In the genomic region with DNA sequence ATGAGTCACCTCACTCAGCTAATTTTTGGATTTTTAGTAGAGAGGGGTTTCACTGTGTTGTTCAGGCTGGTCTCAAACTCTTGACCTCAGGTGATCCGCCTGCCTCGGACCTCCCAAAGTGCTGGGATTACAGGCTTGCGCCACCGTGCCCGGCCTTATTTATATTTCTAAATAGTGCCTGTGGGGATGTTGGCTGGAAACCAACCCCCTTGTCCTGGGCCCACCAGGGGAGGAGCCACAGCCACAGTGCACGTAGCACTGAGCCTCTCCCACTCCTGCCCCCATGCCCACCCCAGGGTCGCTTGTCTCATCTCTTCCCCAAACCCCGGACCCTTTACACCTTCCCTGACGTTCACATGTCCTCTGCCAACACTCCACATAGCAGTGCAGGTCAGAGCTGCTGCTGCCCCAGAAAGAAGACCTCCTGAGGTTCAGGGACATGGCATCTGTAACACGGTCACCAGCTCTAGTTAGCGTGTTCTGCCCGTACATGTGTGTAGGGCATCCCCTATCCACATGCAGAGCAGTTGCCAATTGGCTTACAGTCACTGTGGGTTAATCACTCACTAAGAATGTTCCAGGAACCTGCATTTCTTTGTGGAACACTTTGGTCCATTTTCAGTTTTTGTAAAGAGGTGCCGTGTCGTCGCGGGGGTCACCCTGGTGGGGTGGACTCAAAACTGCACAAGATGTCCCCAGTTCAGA, we compare ENCODE assay signal across 16 cellular contexts. TPM values are rescaled to one million over a fixed set of nuclear protein-coding genes. Genes with fewer than 3 reads are reported as not detected.
DNase-seq lines count a peak whose midpoint lies in the region; ATAC-seq and TF ChIP-seq lines count a peak whose summit lies in the region.
"Had no signal": no experiment of that assay in that cellular context is flagged by ENCODE, and none has a peak within 500 bp of the region (broad histone marks: within the 10 kb centered on the region; RNA-seq: fewer than 3 reads in every experiment).

No MANE protein-coding gene starts in this region.

- peak; percentile 71 for ATAC-seq in left lobe of liver
- no peak for ATAC-seq in activated CD8-positive, alpha-beta memory T cell treated with anti-CD3 and anti-CD28 coated beads, Interleukin-2, amount 10 ng/mL, durations not matched to agents 7 days and 5 days
- no peak for ATAC-seq in gastroesophageal sphincter

- no peak overlapping the region for H2BK15ac ChIP-seq in neuronal stem cell (ENCODE audit: low read length)

- no peak overlapping the region for H3K9ac ChIP-seq in neuronal stem cell (ENCODE audit: low read depth, low read length, poor library complexity)

- peak; percentile 18 for DNase-seq in activated naive CD4-positive, alpha-beta T cell treated with anti-CD3 and anti-CD28 coated beads, Interleukin-2, amount 10 ng/mL, durations not matched to agents 7 days and 5 days
- DNase-seq in activated naive CD4-positive, alpha-beta T cell treated with Interleukin-2 at 50 U/mL for 16 hours: no peak
- DNase-seq in left lobe of liver (ENCODE audit: low spot score) (peak; percentile 73), neuronal stem cell (ENCODE audit: low spot score) (no peak), COLO668 (lab: John Stamatoyannopoulos, UW; ENCODE audit: unreplicated experiment) (no peak), tibial nerve (ENCODE audit: low spot score in 2 of 2) (no peak)
- DNase-seq in activated CD8-positive, alpha-beta memory T cell treated with anti-CD3 and anti-CD28 coated beads, Interleukin-2, amount 10 ng/mL, durations not matched to agents 7 days and 5 days: no peak
- DNase-seq: DMS 273 treated with DMSO at 0.1 percent for 48 hours had no signal

- H4K8ac ChIP-seq in neuronal stem cell (ENCODE audit: low read depth, low read length): no peak overlapping the region

- no peak overlapping the region for H2BK120ac ChIP-seq in neuronal stem cell (ENCODE audit: low read depth, low read length)

- TF ChIP-seq CTCF in tibial nerve (IDR thresholded peaks at IDR 0.05): no peak
- TF ChIP-seq CTCF in gastroesophageal sphincter (IDR thresholded peaks at IDR 0.05): no peak

- H3K23ac ChIP-seq in neuronal stem cell (ENCODE audit: low read depth, low read length, poor library complexity): no peak overlapping the region

- H3K27ac ChIP-seq in neuronal stem cell (replicated peaks; ENCODE audit: low read length): no peak overlapping the region
- no peak overlapping the region for H3K27ac ChIP-seq in tibial nerve
- no peak overlapping the region for H3K27ac ChIP-seq in gastroesophageal sphincter
- H3K27ac ChIP-seq: 22Rv1, HL-60 had no signal

- no peak overlapping the region for H3K18ac ChIP-seq in neuronal stem cell (ENCODE audit: low read length)

- H3K4me2 ChIP-seq in neuronal stem cell (ENCODE audit: insufficient read depth, low read length, poor library complexity, severe bottlenecking): no peak overlapping the region

- TF ChIP-seq POLR2A in tibial nerve (IDR thresholded peaks at IDR 0.05): no peak
- no peak for TF ChIP-seq POLR2A in gastroesophageal sphincter (IDR thresholded peaks at IDR 0.05)

- no peaks in the 10 kb centered on the region for H3K9me3 Mint-ChIP-seq in activated naive CD4-positive, alpha-beta T cell treated with anti-CD3 and anti-CD28 coated beads, Interleukin-2, amount 10 ng/mL, durations not matched to agents 7 days and 5 days
- no peaks in the 10 kb centered on the region for H3K9me3 Mint-ChIP-seq in activated CD8-positive, alpha-beta memory T cell treated with anti-CD3 and anti-CD28 coated beads, Interleukin-2, amount 10 ng/mL, durations not matched to agents 7 days and 5 days (ENCODE audit: low read depth)
- H3K9me3 Mint-ChIP-seq: CD14-positive monocyte had no signal

- no peak overlapping the region for H4K91ac ChIP-seq in neuronal stem cell (ENCODE audit: low read depth, low read length, poor library complexity)

- H2BK12ac ChIP-seq in neuronal stem cell (ENCODE audit: low read length): no peak overlapping the region

- no peaks in the 10 kb centered on the region for H3K4me1 Mint-ChIP-seq in activated naive CD4-positive, alpha-beta T cell treated with anti-CD3 and anti-CD28 coated beads, Interleukin-2, amount 10 ng/mL, durations not matched to agents 7 days and 5 days
- H3K4me1 Mint-ChIP-seq in activated CD8-positive, alpha-beta memory T cell treated with anti-CD3 and anti-CD28 coated beads, Interleukin-2, amount 10 ng/mL, durations not matched to agents 7 days and 5 days: no peaks in the 10 kb centered on the region
- H3K4me1 Mint-ChIP-seq: CD14-positive monocyte; CD8-positive, alpha-beta memory T cell had no signal

- no peaks in the 10 kb centered on the region for H3K9me3 ChIP-seq in neuronal stem cell (replicated peaks in 1 of 2; ENCODE audit: control insufficient read depth in 2 of 2, insufficient read depth in 1 of 2, low read depth in 1 of 2, low read length in 2 of 2)
- no peaks in the 10 kb centered on the region for H3K9me3 ChIP-seq in tibial nerve
- H3K9me3 ChIP-seq in gastroesophageal sphincter: no peaks in the 10 kb centered on the region

- peak overlapping the region; percentile 66 for H2BK5ac ChIP-seq in neuronal stem cell (ENCODE audit: low read length)

- H3K27ac Mint-ChIP-seq in activated naive CD4-positive, alpha-beta T cell treated with anti-CD3 and anti-CD28 coated beads, Interleukin-2, amount 10 ng/mL, durations not matched to agents 7 days and 5 days: no peak overlapping the region
- no peak overlapping the region for H3K27ac Mint-ChIP-seq in activated CD8-positive, alpha-beta memory T cell treated with anti-CD3 and anti-CD28 coated beads, Interleukin-2, amount 10 ng/mL, durations not matched to agents 7 days and 5 days
- H3K27ac Mint-ChIP-seq: CD14-positive monocyte; CD8-positive, alpha-beta memory T cell had no signal

- no peak overlapping the region for H2AFZ ChIP-seq in neuronal stem cell (ENCODE audit: low read length)

- TF ChIP-seq EP300 in tibial nerve (IDR thresholded peaks at IDR 0.05) (no peak), gastroesophageal sphincter (IDR thresholded peaks at IDR 0.05) (no peak)

- H3K4me3 Mint-ChIP-seq in activated naive CD4-positive, alpha-beta T cell treated with anti-CD3 and anti-CD28 coated beads, Interleukin-2, amount 10 ng/mL, durations not matched to agents 7 days and 5 days: no peak overlapping the region
- no peak overlapping the region for H3K4me3 Mint-ChIP-seq in activated CD8-positive, alpha-beta memory T cell treated with anti-CD3 and anti-CD28 coated beads, Interleukin-2, amount 10 ng/mL, durations not matched to agents 7 days and 5 days
- H3K4me3 Mint-ChIP-seq: CD14-positive monocyte; CD8-positive, alpha-beta memory T cell had no signal

- no peaks in the 10 kb centered on the region for H3K36me3 Mint-ChIP-seq in activated naive CD4-positive, alpha-beta T cell treated with anti-CD3 and anti-CD28 coated beads, Interleukin-2, amount 10 ng/mL, durations not matched to agents 7 days and 5 days
- H3K36me3 Mint-ChIP-seq in activated CD8-positive, alpha-beta memory T cell treated with anti-CD3 and anti-CD28 coated beads, Interleukin-2, amount 10 ng/mL, durations not matched to agents 7 days and 5 days: no peaks in the 10 kb centered on the region
- H3K36me3 Mint-ChIP-seq: CD8-positive, alpha-beta memory T cell had no signal

- WGBS in neuronal stem cell (ENCODE audit: extremely low coverage in 2 of 2, insufficient read length in 2 of 2, insufficient replicate concordance in 1 of 2), 2 donors: no CpG with 5 or more reads among the region's 16 CpGs
- WGBS in tibial nerve, 2 donors: 88 to 90% methylated on average over 16 of the region's 16 CpGs
- WGBS in gastroesophageal sphincter (ENCODE audit: low coverage in 1 of 2), 2 donors: 77 to 84% methylated on average over 7 to 8 of the region's 16 CpGs

- H3K4me1 ChIP-seq in neuronal stem cell (ENCODE audit: control insufficient read depth in 2 of 2, insufficient read depth in 1 of 2, low read depth in 1 of 2, low read length in 2 of 2) (no peaks in the 10 kb centered on the region), tibial nerve (no peaks in the 10 kb centered on the region), gastroesophageal sphincter (no peaks in the 10 kb centered on the region)

- H3K4ac ChIP-seq in neuronal stem cell (ENCODE audit: low read length): no peak overlapping the region

- peaks cover under 1% of the 10 kb centered on the region for H3K79me1 ChIP-seq in neuronal stem cell (ENCODE audit: low read depth, low read length)

- H3K27me3 ChIP-seq in neuronal stem cell (ENCODE audit: control insufficient read depth in 3 of 3, insufficient read depth in 3 of 3, low read depth in 1 of 3, low read length in 3 of 3) (no peaks in the 10 kb centered on the region), tibial nerve (no peaks in the 10 kb centered on the region), gastroesophageal sphincter (no peaks in the 10 kb centered on the region)

- H3K27me3 Mint-ChIP-seq in activated naive CD4-positive, alpha-beta T cell treated with anti-CD3 and anti-CD28 coated beads, Interleukin-2, amount 10 ng/mL, durations not matched to agents 7 days and 5 days: peaks cover 8% of the 10 kb centered on the region
- peaks cover 12% of the 10 kb centered on the region for H3K27me3 Mint-ChIP-seq in activated CD8-positive, alpha-beta memory T cell treated with anti-CD3 and anti-CD28 coated beads, Interleukin-2, amount 10 ng/mL, durations not matched to agents 7 days and 5 days

- CTCF ChIA-PET in activated naive CD4-positive, alpha-beta T cell treated with anti-CD3 and anti-CD28 coated beads, Interleukin-2, amount 10 ng/mL, durations not matched to agents 7 days and 5 days (lab: Charles Lee): interaction anchor here (0.5 to 1.0 kb wide), 2 partner anchors 14 kb away, joined by 3 read pairs; no protein-coding TSS in a partner anchor
- CTCF ChIA-PET in activated CD8-positive, alpha-beta memory T cell treated with anti-CD3 and anti-CD28 coated beads, Interleukin-2, amount 10 ng/mL, durations not matched to agents 7 days and 5 days (lab: Charles Lee): interaction anchor here (1.4 kb wide), 1 partner anchor 10 kb away, joined by 4 read pairs; a partner anchor contains a TSS

- H3K4me3 ChIP-seq in neuronal stem cell (ENCODE audit: low read length in 2 of 2) (no peak overlapping the region), tibial nerve (no peak overlapping the region), gastroesophageal sphincter (no peak overlapping the region)

- no peak overlapping the region for H3K14ac ChIP-seq in neuronal stem cell (ENCODE audit: low read length)

- no peak overlapping the region for H2AK5ac ChIP-seq in neuronal stem cell (ENCODE audit: low read depth, low read length)

- H3K36me3 ChIP-seq in neuronal stem cell (replicated peaks in 1 of 2; ENCODE audit: control insufficient read depth in 2 of 2, insufficient read depth in 2 of 2, low read length in 2 of 2) (peaks cover 32 to 43% of the 10 kb centered on the region in 2 donors), tibial nerve (peaks cover 0 to 62% (median 0%) of the 10 kb centered on the region in 3 donors), gastroesophageal sphincter (peaks cover 0 to 55% of the 10 kb centered on the region in 2 donors)

RNA-seq across cellular contexts. Expression of a gene that starts 10.2 kb away (rescaled TPM):
- total RNA-seq in left lobe of liver (30.7 TPM), tibial nerve (10 to 100 TPM; 24.9 to 29.2 (median 26.3) TPM), gastroesophageal sphincter (10 to 100 TPM; 21.4 to 37.6 (median 25.6) TPM)
- 88.3 TPM for polyA plus RNA-seq in neuronal stem cell (2013, experiment 1 of 2)
- polyA plus RNA-seq in neuronal stem cell (2013, experiment 2 of 2): 78.9 TPM
- total RNA-seq in activated CD8-positive, alpha-beta memory T cell treated with anti-CD3 and anti-CD28 coated beads, Interleukin-2, amount 10 ng/mL, durations not matched to agents 7 days and 5 days: 10 to 100 TPM; 34.7 to 38.0 TPM

RNA-seq across cellular contexts. Expression of a gene that starts 10.7 kb away (rescaled TPM):
- 7.4 TPM for total RNA-seq in left lobe of liver
- 20.7 TPM for polyA plus RNA-seq in neuronal stem cell (2013, experiment 1 of 2)
- 20.4 TPM for polyA plus RNA-seq in neuronal stem cell (2013, experiment 2 of 2)
- under 1 TPM; 0.18 to 0.28 TPM for total RNA-seq in activated CD8-positive, alpha-beta memory T cell treated with anti-CD3 and anti-CD28 coated beads, Interleukin-2, amount 10 ng/mL, durations not matched to agents 7 days and 5 days
- 10 to 100 TPM; 10.5 to 14.7 (median 11.8) TPM for total RNA-seq in tibial nerve
- 10 to 100 TPM; 10.9 to 25.0 (median 14.4) TPM for total RNA-seq in gastroesophageal sphincter

RNA-seq across cellular contexts. Expression of a gene that starts 30.9 kb away (rescaled TPM):
- total RNA-seq in left lobe of liver (not detected), tibial nerve (not detected), gastroesophageal sphincter (not detected)
- polyA plus RNA-seq in neuronal stem cell (2013, experiment 1 of 2): not detected
- not detected for polyA plus RNA-seq in neuronal stem cell (2013, experiment 2 of 2)
- total RNA-seq in activated CD8-positive, alpha-beta memory T cell treated with anti-CD3 and anti-CD28 coated beads, Interleukin-2, amount 10 ng/mL, durations not matched to agents 7 days and 5 days: not detected
- total RNA-seq: A673; CD8-positive, alpha-beta memory T cell; Daoy had no signal
- polyA plus RNA-seq: BJ; CD14-positive monocyte; CD8-positive, alpha-beta memory T cell had no signal

RNA-seq across cellular contexts. Expression of a gene that starts 55.6 kb away (rescaled TPM):
- total RNA-seq in left lobe of liver: not detected
- not detected for polyA plus RNA-seq in neuronal stem cell (2013, experiment 1 of 2)
- not detected for polyA plus RNA-seq in neuronal stem cell (2013, experiment 2 of 2)
- total RNA-seq in activated CD8-positive, alpha-beta memory T cell treated with anti-CD3 and anti-CD28 coated beads, Interleukin-2, amount 10 ng/mL, durations not matched to agents 7 days and 5 days: not detected
- total RNA-seq in tibial nerve: not detected
- not detected for total RNA-seq in gastroesophageal sphincter
- total RNA-seq: A673; CD8-positive, alpha-beta memory T cell; Daoy had no signal
- polyA plus RNA-seq: BJ; CD14-positive monocyte; CD8-positive, alpha-beta memory T cell had no signal

Comparison
In these comparisons a context has a peak if more than half of its experiments do, and no peak if none do; other contexts are left out.
1. DNase-seq: peak in activated naive CD4-positive, alpha-beta T cell treated with anti-CD3 and anti-CD28 coated beads, Interleukin-2, amount 10 ng/mL, durations not matched to agents 7 days and 5 days (single experiment) and left lobe of liver (single experiment); none in activated naive CD4-positive, alpha-beta T cell treated with Interleukin-2 at 50 U/mL for 16 hours (single experiment), neuronal stem cell (single experiment), COLO668 (single experiment), activated CD8-positive, alpha-beta memory T cell treated with anti-CD3 and anti-CD28 coated beads, Interleukin-2, amount 10 ng/mL, durations not matched to agents 7 days and 5 days (single experiment) and tibial nerve (0 of 2).